Comparison of ENCODE assay signal across 24 cellular contexts in the genomic region with DNA sequence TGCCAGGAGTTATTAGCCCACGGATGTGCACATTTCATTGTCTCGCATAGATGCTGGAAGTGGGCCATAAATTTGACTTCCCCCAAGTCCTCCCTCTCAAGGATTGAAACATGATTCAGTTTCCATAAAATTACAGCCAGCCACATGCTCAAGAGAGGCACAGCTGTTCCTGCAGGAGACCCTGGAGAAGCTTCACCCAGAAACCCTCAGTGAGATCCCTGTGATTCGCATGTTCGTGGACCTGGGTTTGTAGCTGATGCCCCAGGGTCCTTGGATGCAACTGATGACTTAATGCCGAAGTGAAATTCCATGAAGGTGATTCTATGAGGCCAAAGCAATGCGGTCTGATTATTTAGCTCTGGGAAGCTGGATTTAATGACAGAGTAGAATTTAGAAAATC. TPM values are rescaled to one million over a fixed set of nuclear protein-coding genes. Genes with fewer than 3 reads are reported as not detected.
DNase-seq lines count a peak whose midpoint lies in the region; ATAC-seq and TF ChIP-seq lines count a peak whose summit lies in the region.
"Had no signal": no experiment of that assay in that cellular context is flagged by ENCODE, and none has a peak within 500 bp of the region (broad histone marks: within the 10 kb centered on the region; RNA-seq: fewer than 3 reads in every experiment).

No MANE protein-coding gene starts in this region.

- H3K27me3 Mint-ChIP-seq in natural killer cell treated with Interleukin-12 subunit alpha and Interleukin-12 subunit beta and Interleukin-15 and Interleukin-18, amount 100 ng/mL, for 72 hours: no peaks in the 10 kb centered on the region
- H3K27me3 Mint-ChIP-seq: activated naive CD8-positive, alpha-beta T cell treated with anti-CD3 and anti-CD28 coated beads for 36 hours had no signal

- H3K36me3 Mint-ChIP-seq in natural killer cell treated with Interleukin-12 subunit alpha and Interleukin-12 subunit beta and Interleukin-15 and Interleukin-18, amount 100 ng/mL, for 72 hours: no peaks in the 10 kb centered on the region
- H3K36me3 Mint-ChIP-seq: activated naive CD8-positive, alpha-beta T cell treated with anti-CD3 and anti-CD28 coated beads for 36 hours had no signal

- peaks cover 7% of the 10 kb centered on the region; the same call in 1 of the 2 replicates for H3K4me1 ChIP-seq in Panc1 (ENCODE audit: control insufficient read depth, insufficient read depth, low read length)
- H3K4me1 ChIP-seq: prostate gland had no signal

- CTCF ChIA-PET in Panc1 (lab: Charles Lee): no interaction called here

- in situ Hi-C loops in Panc1 (cut with HindIII; ENCODE audit: low pct_unique_long_range_greater_than_20kb, low sequenced_read_pairs): no loop called here

- H3K27ac Mint-ChIP-seq in natural killer cell treated with Interleukin-12 subunit alpha and Interleukin-12 subunit beta and Interleukin-15 and Interleukin-18, amount 100 ng/mL, for 72 hours: no peak overlapping the region
- H3K27ac Mint-ChIP-seq: activated naive CD8-positive, alpha-beta T cell treated with anti-CD3 and anti-CD28 coated beads for 36 hours; nephron progenitor cell had no signal

- H3K4me1 Mint-ChIP-seq in natural killer cell treated with Interleukin-12 subunit alpha and Interleukin-12 subunit beta and Interleukin-15 and Interleukin-18, amount 100 ng/mL, for 72 hours (ENCODE audit: low read depth in 2 of 2): no peaks in the 10 kb centered on the region
- H3K4me1 Mint-ChIP-seq: activated naive CD8-positive, alpha-beta T cell treated with anti-CD3 and anti-CD28 coated beads for 36 hours had no signal

- H3K9me3 Mint-ChIP-seq in natural killer cell treated with Interleukin-12 subunit alpha and Interleukin-12 subunit beta and Interleukin-15 and Interleukin-18, amount 100 ng/mL, for 72 hours: no peaks in the 10 kb centered on the region
- H3K9me3 Mint-ChIP-seq: activated naive CD8-positive, alpha-beta T cell treated with anti-CD3 and anti-CD28 coated beads for 36 hours; nephron progenitor cell had no signal

- POLR2A ChIA-PET in Panc1 (lab: Charles Lee): interaction anchor here (0.8 kb wide), 1 partner anchor 338 kb away, joined by 3 read pairs; no protein-coding TSS in a partner anchor

- peak overlapping the region; percentile 7 to 41; a peak in 3 of 4 replicates for H3K4me3 ChIP-seq in Panc1 (ENCODE audit: low read depth in 2 of 2, low read length in 2 of 2)
- H3K4me3 ChIP-seq: coronary artery, prostate gland, smooth muscle cell had no signal

- no peak for TF ChIP-seq CTCF in Panc1 (IDR thresholded peaks at IDR 0.05)

- intact Hi-C loops in Panc1 (cut with micrococcal nuclease; ENCODE audit: unreplicated experiment): no loop called here

- DNase-seq in AG08395 (ENCODE audit: low spot score): peak; percentile 56
- peak; percentile 37 for DNase-seq in GM04503 (ENCODE audit: low read depth)
- DNase-seq in Panc1 (ENCODE audit: low read depth, low spot score): peak; percentile 28
- DNase-seq in islet precursor cell: peak; percentile 61
- no peak for DNase-seq in natural killer cell treated with Interleukin-12 subunit alpha and Interleukin-12 subunit beta and Interleukin-15 and Interleukin-18, amount 100 ng/mL, for 72 hours (ENCODE audit: low spot score)
- DNase-seq: activated CD4-positive, CD25-positive, alpha-beta regulatory T cell treated with anti-CD3 and anti-CD28 coated beads, Interleukin-2, amount 50 U/mL, for 72 hours; activated naive CD8-positive, alpha-beta T cell treated with anti-CD3 and anti-CD28 coated beads for 36 hours; brain microvascular endothelial cell; H7; kidney glomerular epithelial cell; NCI-H1694 treated with DMSO at 0.1 percent for 48 hours; nephron progenitor cell; stimulated activated CD4-positive, alpha-beta T cell treated with anti-CD3 and anti-CD28 coated beads, Interleukin-4, amount 100 ng/mL, for 1 hour had no signal

- peak overlapping the region; percentile 17; the same call in 1 of the 2 replicates for H3K27ac ChIP-seq in Panc1 (ENCODE audit: low read length)
- H3K27ac ChIP-seq: brain microvascular endothelial cell, coronary artery, prostate gland had no signal

- ATAC-seq in Panc1 (peak; percentile 87), esophagus mucosa (no peak), GM18907 (IDR thresholded peaks at IDR 0.05; ENCODE audit: unreplicated experiment) (no peak), GM19023 (IDR thresholded peaks at IDR 0.05; ENCODE audit: unreplicated experiment) (no peak)
- ATAC-seq in natural killer cell treated with Interleukin-12 subunit alpha and Interleukin-12 subunit beta and Interleukin-15 and Interleukin-18, amount 100 ng/mL, for 72 hours: no peak

- no peaks in the 10 kb centered on the region for H3K36me3 ChIP-seq in Panc1 (ENCODE audit: control insufficient read depth, insufficient read depth, low read length)
- H3K36me3 ChIP-seq: brain microvascular endothelial cell, prostate gland had no signal

- no TSS peak for BruUV-seq in Panc1 (replicated peaks; lab: Mats Ljungman, UMichigan)

- no peaks in the 10 kb centered on the region for H3K27me3 ChIP-seq in Panc1 (ENCODE audit: control insufficient read depth, insufficient read depth, low read length)
- H3K27me3 ChIP-seq: brain microvascular endothelial cell had no signal

- H3K9me3 ChIP-seq in Panc1 (ENCODE audit: control insufficient read depth, insufficient read depth, low read depth, low read length): no peaks in the 10 kb centered on the region
- H3K9me3 ChIP-seq: prostate gland had no signal

- no peak overlapping the region for H3K4me3 Mint-ChIP-seq in natural killer cell treated with Interleukin-12 subunit alpha and Interleukin-12 subunit beta and Interleukin-15 and Interleukin-18, amount 100 ng/mL, for 72 hours
- H3K4me3 Mint-ChIP-seq: activated naive CD8-positive, alpha-beta T cell treated with anti-CD3 and anti-CD28 coated beads for 36 hours; nephron progenitor cell had no signal

RNA-seq across cellular contexts. Expression of a gene that starts 24.7 kb away (rescaled TPM):
- total RNA-seq in Panc1 (2021; ENCODE audit: unreplicated experiment): 0.18 TPM
- polyA plus RNA-seq in Panc1 (2012; ENCODE audit: insufficient read length): 1.5 TPM
- under 1 TPM in 1 of 2 donors, not detected in 1; 0.31 TPM for total RNA-seq in natural killer cell treated with Interleukin-12 subunit alpha and Interleukin-12 subunit beta and Interleukin-15 and Interleukin-18, amount 100 ng/mL, for 72 hours
- not detected for total RNA-seq in esophagus mucosa
- total RNA-seq: activated naive CD8-positive, alpha-beta T cell treated with anti-CD3 and anti-CD28 coated beads for 36 hours; frontal cortex; H7; mesenteric fat pad; NCI-H460; smooth muscle cell; urinary bladder had no signal
- polyA plus RNA-seq: AG04450, smooth muscle cell, urinary bladder had no signal
